11 cellular contexts compared by ENCODE assay signal in genomic region chr6:115796061-115796460, GRCh38.
"Had no signal": no experiment of that assay in that cellular context is flagged by ENCODE, and none has a peak within 500 bp of the region (broad histone marks: within the 10 kb centered on the region; RNA-seq: fewer than 3 reads in every experiment).

No MANE protein-coding gene starts in this region.

- H3K4me1 ChIP-seq: pancreas had no signal

- H3K36me3 ChIP-seq: cardiac muscle cell, pancreas had no signal

- H3K27me3 ChIP-seq: cardiac muscle cell, pancreas had no signal

- H3K4me3 ChIP-seq: cardiac muscle cell, lung, pancreas had no signal

- DNase-seq: activated CD4-positive, alpha-beta memory T cell treated with anti-CD3 and anti-CD28 coated beads, Interleukin-2, amount 10 ng/mL, durations not matched to agents 7 days and 5 days; activated CD4-positive, alpha-beta T cell treated with anti-CD3 and anti-CD28 coated beads for 4 hours; activated naive CD4-positive, alpha-beta T cell treated with anti-CD3 and anti-CD28 coated beads, Interleukin-2, amount 10 ng/mL, durations not matched to agents 7 days and 5 days; activated T-cell treated with anti-CD3 and anti-CD28 coated beads, Interleukin-2, amount 50 U/mL, for 24 hours; left colon; pancreas; stimulated activated CD4-positive, alpha-beta T cell treated with anti-CD3 and anti-CD28 coated beads, Interleukin-4, amount 100 ng/mL, for 24 hours; stimulated activated naive CD4-positive, alpha-beta T cell; T-helper 17 cell had no signal

- H3K9me3 ChIP-seq: pancreas had no signal

- H3K27ac ChIP-seq: cardiac muscle cell, pancreas had no signal
